ENCODE assay signal across 28 cellular contexts in the genomic region with DNA sequence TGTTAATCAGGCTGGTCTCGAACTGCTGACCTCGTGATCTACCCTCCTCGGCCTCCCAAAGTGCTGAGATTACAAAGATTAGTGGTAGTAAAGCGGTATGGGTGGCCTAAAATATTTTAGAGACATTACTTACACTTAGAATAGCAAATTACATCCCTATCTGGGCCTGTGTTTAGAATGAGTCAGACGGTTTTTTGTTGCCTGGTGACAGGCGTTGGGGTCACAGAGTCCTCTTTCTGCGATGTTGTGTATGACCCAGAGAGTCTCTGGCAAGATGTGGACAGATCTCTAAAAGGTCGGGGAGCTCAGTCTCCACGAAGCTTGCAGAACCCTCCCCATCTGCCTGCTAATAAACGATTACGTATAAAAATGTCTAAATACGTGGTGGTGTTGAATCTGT.
"Had no signal": no experiment of that assay in that cellular context is flagged by ENCODE, and none has a peak within 500 bp of the region (broad histone marks: within the 10 kb centered on the region; RNA-seq: fewer than 3 reads in every experiment).

No MANE protein-coding gene starts in this region.

- H3K4me3 ChIP-seq: dorsolateral prefrontal cortex, hepatocyte, left ventricle myocardium inferior, lower lobe of right lung, prostate gland, right lobe of liver, spleen, testis, tibial nerve, upper lobe of right lung had no signal

- H3K9me3 ChIP-seq: left ventricle myocardium inferior, lower lobe of right lung, prostate gland, right lobe of liver, spleen, testis, tibial nerve, upper lobe of right lung had no signal

- H3K27me3 ChIP-seq: foreskin keratinocyte, hepatocyte, right lobe of liver, spleen, testis, tibial nerve, upper lobe of right lung had no signal

- DNase-seq: cortex of kidney; dorsolateral prefrontal cortex; effector CD8-positive, alpha-beta T cell; foreskin keratinocyte; head of caudate nucleus; kidney; left cardiac atrium; left ventricle myocardium inferior; lower lobe of right lung; occipital lobe; retina; right lobe of liver; spleen; stimulated activated CD4-positive, alpha-beta T cell treated with anti-CD3 and anti-CD28 coated beads, Interleukin-15, amount 100 ng/mL, for 24 hours; stimulated activated CD4-positive, alpha-beta T cell treated with anti-CD3 and anti-CD28 coated beads, Interleukin-1b, Interleukin-23, amount 100 ng/mL, for 48 hours; stimulated activated CD4-positive, alpha-beta T cell treated with anti-CD3 and anti-CD28 coated beads, Interleukin-4, amount 100 ng/mL, for 24 hours; stimulated activated naive CD8-positive, alpha-beta T cell treated with anti-CD3 and anti-CD28 coated beads, Interleukin-15, amount 100 ng/mL, for 72 hours; testis; upper lobe of right lung had no signal

- H3K27ac ChIP-seq: dorsolateral prefrontal cortex, foreskin keratinocyte, hepatocyte, left ventricle myocardium inferior, lower lobe of right lung, parathyroid adenoma, prostate gland, right lobe of liver, spleen, testis, tibial nerve, upper lobe of right lung had no signal

- ATAC-seq: esophagus mucosa; foreskin keratinocyte; left cardiac atrium; lower lobe of right lung; natural killer cell treated with Interleukin-12 subunit alpha and Interleukin-12 subunit beta and Interleukin-15 and Interleukin-18, amount 100 ng/mL, for 72 hours; right lobe of liver; stimulated activated memory B cell treated with anti-CD40 and anti-IgM and Interleukin-4, amounts not matched to agents 10 μg/mL and 1 μg/mL and 100 μg/mL, for 72 hours; stimulated activated naive CD8-positive, alpha-beta T cell treated with anti-CD3 and anti-CD28 coated beads, Interleukin-15, amount 100 ng/mL, for 72 hours; upper lobe of right lung had no signal

- H3K79me2 ChIP-seq: hepatocyte, parathyroid adenoma had no signal

- H3K27ac Mint-ChIP-seq: memory B cell; mesothelial cell of epicardium; natural killer cell treated with Interleukin-12 subunit alpha and Interleukin-12 subunit beta and Interleukin-15 and Interleukin-18, amount 100 ng/mL, for 72 hours; stimulated activated memory B cell treated with anti-CD40 and anti-IgM and Interleukin-4, amounts not matched to agents 10 μg/mL and 1 μg/mL and 100 μg/mL, for 72 hours; stimulated activated naive CD8-positive, alpha-beta T cell treated with anti-CD3 and anti-CD28 coated beads, Interleukin-15, amount 100 ng/mL, for 72 hours had no signal

- H3K27me3 Mint-ChIP-seq: natural killer cell treated with Interleukin-12 subunit alpha and Interleukin-12 subunit beta and Interleukin-15 and Interleukin-18, amount 100 ng/mL, for 72 hours; stimulated activated naive CD8-positive, alpha-beta T cell treated with anti-CD3 and anti-CD28 coated beads, Interleukin-15, amount 100 ng/mL, for 72 hours had no signal

- H3K9me3 Mint-ChIP-seq: memory B cell; mesothelial cell of epicardium; natural killer cell treated with Interleukin-12 subunit alpha and Interleukin-12 subunit beta and Interleukin-15 and Interleukin-18, amount 100 ng/mL, for 72 hours; stimulated activated memory B cell treated with anti-CD40 and anti-IgM and Interleukin-4, amounts not matched to agents 10 μg/mL and 1 μg/mL and 100 μg/mL, for 72 hours; stimulated activated naive CD8-positive, alpha-beta T cell treated with anti-CD3 and anti-CD28 coated beads, Interleukin-15, amount 100 ng/mL, for 72 hours had no signal

- H3K4me1 ChIP-seq: foreskin keratinocyte, left ventricle myocardium inferior, lower lobe of right lung, parathyroid adenoma, prostate gland, right lobe of liver, spleen, testis, tibial nerve, upper lobe of right lung had no signal

- H3K4me3 Mint-ChIP-seq: memory B cell; mesothelial cell of epicardium; natural killer cell treated with Interleukin-12 subunit alpha and Interleukin-12 subunit beta and Interleukin-15 and Interleukin-18, amount 100 ng/mL, for 72 hours; stimulated activated memory B cell treated with anti-CD40 and anti-IgM and Interleukin-4, amounts not matched to agents 10 μg/mL and 1 μg/mL and 100 μg/mL, for 72 hours; stimulated activated naive CD8-positive, alpha-beta T cell treated with anti-CD3 and anti-CD28 coated beads, Interleukin-15, amount 100 ng/mL, for 72 hours had no signal

- H3K36me3 ChIP-seq: left ventricle myocardium inferior, lower lobe of right lung, prostate gland, right lobe of liver, spleen, tibial nerve, upper lobe of right lung had no signal

- H3K4me2 ChIP-seq: hepatocyte had no signal

- H3K9ac ChIP-seq: parathyroid adenoma had no signal

- H2AFZ ChIP-seq: hepatocyte, parathyroid adenoma had no signal

- H3K36me3 Mint-ChIP-seq: memory B cell; mesothelial cell of epicardium; stimulated activated memory B cell treated with anti-CD40 and anti-IgM and Interleukin-4, amounts not matched to agents 10 μg/mL and 1 μg/mL and 100 μg/mL, for 72 hours had no signal

- H3K4me1 Mint-ChIP-seq: memory B cell; stimulated activated memory B cell treated with anti-CD40 and anti-IgM and Interleukin-4, amounts not matched to agents 10 μg/mL and 1 μg/mL and 100 μg/mL, for 72 hours had no signal
